Comparison of ENCODE assay signal across 1 cellular context in genomic region chr19:49801401-49801888, GRCh38.
TF ChIP-seq lines count a peak whose summit lies in the region.

No MANE protein-coding gene starts in this region.

TF ChIP-seq in endothelial cell of umbilical vein, 7 proteins besides CTCF, POLR2A, EP300 and RAD21 (continued from another document):
- TF ChIP-seq POLR2AphosphoS5 (IDR thresholded peaks at IDR 0.05; ENCODE audit: insufficient read depth, low read depth, low read length) = no peak
- TF ChIP-seq GATA2 (IDR thresholded peaks at IDR 0.05; ENCODE audit: insufficient read depth, insufficient read length, low read depth, low read length) = no peak
- TF ChIP-seq MAX (IDR thresholded peaks at IDR 0.05; ENCODE audit: insufficient read depth, insufficient read length) = no peak
